Comparison of ENCODE assay signal across 30 cellular contexts in the genomic region with DNA sequence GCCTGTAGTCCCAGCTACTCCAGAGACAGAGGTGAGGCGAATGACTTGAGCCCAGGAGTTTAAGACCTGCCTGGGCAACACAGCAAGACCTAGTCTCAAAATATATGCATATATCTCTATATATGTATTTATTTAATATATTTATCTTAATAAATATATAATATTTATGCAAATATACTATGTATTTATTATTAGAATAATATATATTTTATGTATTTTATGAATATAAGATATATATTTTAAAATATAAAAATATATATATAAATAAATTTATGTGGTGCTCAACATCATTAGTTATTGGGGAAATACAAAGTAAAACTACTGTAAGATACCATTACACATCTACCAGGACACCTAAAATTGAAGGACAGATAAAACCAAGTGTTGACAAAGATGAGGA.
"Had no signal": no experiment of that assay in that cellular context is flagged by ENCODE, and none has a peak within 500 bp of the region (broad histone marks: within the 10 kb centered on the region; RNA-seq: fewer than 3 reads in every experiment).

No MANE protein-coding gene starts in this region.

- FAIRE-seq: astrocyte, bronchial epithelial cell had no signal

- H3K4me1 ChIP-seq: gastrocnemius medialis had no signal

- H3K27ac ChIP-seq: brain microvascular endothelial cell, gastrocnemius medialis, heart left ventricle had no signal

- H3K9me3 ChIP-seq: gastrocnemius medialis had no signal

- H3K4me3 ChIP-seq: gastrocnemius medialis, heart left ventricle had no signal

- ATAC-seq: activated CD8-positive, alpha-beta T cell treated with anti-CD3 and anti-CD28 coated beads for 36 hours; activated T-cell treated with anti-CD3 and anti-CD28 coated beads, Interleukin-2, amount 50 U/mL, for 4 hours; activated T-helper 17 cell treated with anti-CD3 and anti-CD28 coated beads, Interleukin-2, amount 50 U/mL, for 72 hours; esophagus mucosa; gastrocnemius medialis; heart left ventricle; T-helper 17 cell had no signal

- H3K4me1 Mint-ChIP-seq: activated T-helper 17 cell treated with anti-CD3 and anti-CD28 coated beads, Interleukin-2, amount 50 U/mL, for 72 hours; central memory CD8-positive, alpha-beta T cell; T-helper 17 cell had no signal

- H3K27ac Mint-ChIP-seq: activated CD8-positive, alpha-beta T cell treated with anti-CD3 and anti-CD28 coated beads for 36 hours; activated naive CD8-positive, alpha-beta T cell; activated T-helper 17 cell treated with anti-CD3 and anti-CD28 coated beads, Interleukin-2, amount 50 U/mL, for 72 hours; T-helper 17 cell; T-helper 2 cell treated with Interferon-gamma antibody and Interleukin-4, amounts not matched to agents 5 μg/mL and 100 μg/mL, for 36 hours had no signal

- H3K27me3 ChIP-seq: brain microvascular endothelial cell, gastrocnemius medialis, heart left ventricle had no signal

- DNase-seq: activated CD4-positive, alpha-beta T cell treated with anti-CD3 and anti-CD28 coated beads for 1 hour; activated CD4-positive, alpha-beta T cell treated with anti-CD3 and anti-CD28 coated beads for 48 hours; activated CD4-positive, alpha-beta T cell treated with anti-CD3 and anti-CD28 coated beads, Interleukin-2, amount 50 U/mL, for 1 hour; activated CD4-positive, alpha-beta T cell treated with anti-CD3 and anti-CD28 coated beads, Interleukin-2, amount 50 U/mL, for 48 hours; activated CD8-positive, alpha-beta memory T cell treated with anti-CD3 and anti-CD28 coated beads for 24 hours; activated CD8-positive, alpha-beta T cell treated with anti-CD3 and anti-CD28 coated beads for 36 hours; activated effector memory CD4-positive, alpha-beta T cell treated with Interleukin-2 at 50 U/mL for 16 hours; activated gamma-delta T cell treated with Interleukin-2 at 50 U/mL for 16 hours; activated naive CD4-positive, alpha-beta T cell treated with anti-CD3 and anti-CD28 coated beads, Interleukin-2, amount 50 U/mL, for 16 hours; activated naive CD4-positive, alpha-beta T cell treated with Interleukin-2 at 50 U/mL for 16 hours; activated T-cell treated with anti-CD3 and anti-CD28 coated beads, Interleukin-2, amount 50 U/mL, for 4 hours; amniotic stem cell; brain microvascular endothelial cell; cortex of kidney; dermis blood vessel endothelial cell; effector CD4-positive, alpha-beta T cell; foreskin fibroblast; gastrocnemius medialis; glutamatergic neuron; heart left ventricle; T-helper 1 cell; T-helper 17 cell; T1000 had no signal

- H3K36me3 ChIP-seq: brain microvascular endothelial cell, gastrocnemius medialis, heart left ventricle had no signal

- H3K4me3 Mint-ChIP-seq: activated CD8-positive, alpha-beta T cell treated with anti-CD3 and anti-CD28 coated beads for 36 hours; activated naive CD8-positive, alpha-beta T cell; activated T-cell treated with anti-CD3 and anti-CD28 coated beads, Interleukin-2, amount 50 U/mL, for 4 hours; activated T-helper 17 cell treated with anti-CD3 and anti-CD28 coated beads, Interleukin-2, amount 50 U/mL, for 72 hours; central memory CD8-positive, alpha-beta T cell; T-helper 17 cell; T-helper 2 cell treated with Interferon-gamma antibody and Interleukin-4, amounts not matched to agents 5 μg/mL and 100 μg/mL, for 36 hours had no signal

- H3K36me3 Mint-ChIP-seq: activated naive CD8-positive, alpha-beta T cell had no signal

- H3K9me3 Mint-ChIP-seq: activated CD8-positive, alpha-beta T cell treated with anti-CD3 and anti-CD28 coated beads for 36 hours; central memory CD8-positive, alpha-beta T cell; T-helper 2 cell treated with Interferon-gamma antibody and Interleukin-4, amounts not matched to agents 5 μg/mL and 100 μg/mL, for 36 hours had no signal
